Comparison of ENCODE assay signal across 8 cellular contexts in the genomic region with DNA sequence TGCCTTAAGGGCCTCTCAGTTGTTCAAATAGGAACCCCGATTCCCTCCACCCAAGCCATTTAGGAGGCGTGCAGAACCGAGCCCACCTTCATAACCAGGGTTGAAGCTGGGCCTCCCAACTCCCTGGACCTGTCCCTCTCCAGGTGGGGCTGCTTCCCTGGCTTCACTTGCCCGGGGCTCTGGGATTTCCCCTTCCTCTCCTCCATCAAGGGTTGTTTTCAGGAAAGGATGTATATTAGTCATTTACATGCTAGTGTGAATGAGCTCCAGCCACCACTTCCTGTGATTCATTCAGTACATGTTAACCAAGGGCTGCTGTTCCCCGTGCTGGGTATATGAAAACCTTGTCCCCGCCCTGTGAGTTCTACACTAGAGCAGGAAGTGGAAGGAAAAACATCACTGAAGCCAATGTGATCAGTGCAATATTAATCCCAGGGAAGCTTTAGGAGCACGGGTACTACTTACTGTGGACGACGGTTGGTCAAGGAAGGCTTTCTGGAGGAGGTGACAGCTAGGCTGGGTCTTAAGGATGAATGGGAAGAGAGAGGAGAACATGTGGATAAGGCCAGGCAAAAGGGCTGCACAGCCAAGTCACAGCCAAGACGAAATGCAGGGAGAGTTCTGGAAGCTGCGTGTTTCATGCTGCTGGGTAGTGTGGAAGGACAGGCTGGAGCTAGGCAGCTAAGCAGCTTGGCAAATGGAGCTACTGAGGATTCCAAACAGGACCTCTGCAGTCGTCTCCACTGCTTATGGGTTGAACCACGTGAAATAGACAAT.
DNase-seq lines count a peak whose midpoint lies in the region; ATAC-seq, FAIRE-seq and TF ChIP-seq lines count a peak whose summit lies in the region.

No MANE protein-coding gene starts in this region.

- no peaks in the 10 kb centered on the region for H4K20me1 ChIP-seq in neural progenitor cell (ENCODE audit: low read depth)

- H3K27ac Mint-ChIP-seq in neural progenitor cell, result peak overlapping the region; percentile 34

- no peak for FAIRE-seq in GM18507 (lab: Jason Lieb, UNC)

- H3K4me1 Mint-ChIP-seq in neural progenitor cell, result no peaks in the 10 kb centered on the region

- 72 to 73% methylated on average over 13 of the region's 13 CpGs for WGBS in tibial nerve, 2 donors

- H3K27me3 ChIP-seq in neural progenitor cell (no peaks in the 10 kb centered on the region), tibial nerve (no peaks in the 10 kb centered on the region)

- no peaks in the 10 kb centered on the region for H3K36me3 Mint-ChIP-seq in neural progenitor cell

- H3K9me3 ChIP-seq in neural progenitor cell (ENCODE audit: low read depth) (no peaks in the 10 kb centered on the region), tibial nerve (peaks cover 0 to 4% (median 0%) of the 10 kb centered on the region in 4 donors)

- DNase-seq in GM18507 (ENCODE audit: extremely low spot score, insufficient read length, low read depth) (peak; percentile 23), NB4 (ENCODE audit: low read depth) (peak; percentile 66), astrocyte of the cerebellum (ENCODE audit: low read depth) (peak; percentile 29), neural progenitor cell (ENCODE audit: low spot score) (no peak), AML-193 (lab: John Stamatoyannopoulos, UW) (no peak), tibial nerve (ENCODE audit: low spot score in 2 of 2) (no peak)

- peaks cover 3% of the 10 kb centered on the region for H3K27me3 Mint-ChIP-seq in neural progenitor cell (ENCODE audit: insufficient read depth, low read depth)

- H3K36me3 ChIP-seq in neural progenitor cell, result no peaks in the 10 kb centered on the region
- no peaks in the 10 kb centered on the region for H3K36me3 ChIP-seq in tibial nerve

- TF ChIP-seq CTCF in NB4 (IDR thresholded peaks at IDR 0.05; ENCODE audit: low read depth, low read length) (no peak), astrocyte of the cerebellum (IDR thresholded peaks at IDR 0.05; ENCODE audit: low read depth, low read length, missing control alignments) (no peak), neural progenitor cell (IDR thresholded peaks at IDR 0.05) (no peak), tibial nerve (IDR thresholded peaks at IDR 0.05) (no peak)

- H3K4me3 ChIP-seq in NB4 (ENCODE audit: low read depth, low read length) (no peak overlapping the region), astrocyte of the cerebellum (ENCODE audit: low read depth, low read length) (no peak overlapping the region), neural progenitor cell (no peak overlapping the region), tibial nerve (no peak overlapping the region)

- in situ Hi-C loops in astrocyte of the cerebellum (cut with HindIII; ENCODE audit: low sequenced_read_pairs), result no loop called here

- ATAC-seq in GM19452 (IDR thresholded peaks at IDR 0.05; ENCODE audit: unreplicated experiment) (no peak), HG02870 (IDR thresholded peaks at IDR 0.05; ENCODE audit: unreplicated experiment) (no peak)

- H3K9ac ChIP-seq in neural progenitor cell, result no peak overlapping the region

- H3K27ac ChIP-seq in neural progenitor cell, result no peak overlapping the region
- peak overlapping the region in 1 of 4 donors; percentile 53 for H3K27ac ChIP-seq in tibial nerve

- no peaks in the 10 kb centered on the region for H3K79me2 ChIP-seq in neural progenitor cell (ENCODE audit: low read depth)

- H3F3A ChIP-seq in neural progenitor cell (ENCODE audit: low read depth), result peaks cover 6% of the 10 kb centered on the region

- no peaks in the 10 kb centered on the region for H3K9me3 Mint-ChIP-seq in neural progenitor cell

- H3K4me1 ChIP-seq in neural progenitor cell (no peaks in the 10 kb centered on the region), tibial nerve (no peaks in the 10 kb centered on the region)

- H3K4me2 ChIP-seq in neural progenitor cell, result no peak overlapping the region

- H3K4me3 Mint-ChIP-seq in neural progenitor cell, result no peak overlapping the region

- no peak overlapping the region for H2AFZ ChIP-seq in neural progenitor cell (replicated peaks)

- no peak for TF ChIP-seq POLR2A in NB4 (IDR thresholded peaks at IDR 0.05; ENCODE audit: extremely low read depth, insufficient read length)
- no peak for TF ChIP-seq POLR2A in tibial nerve (IDR thresholded peaks at IDR 0.05)

- TF ChIP-seq EP300 in tibial nerve (IDR thresholded peaks at IDR 0.05), result no peak

Comparison
In these comparisons a context has a peak if more than half of its experiments do, and no peak if none do; other contexts are left out.
1. DNase-seq: peak in GM18507 (single experiment), NB4 (single experiment) and astrocyte of the cerebellum (single experiment); none in neural progenitor cell (single experiment), AML-193 (0 of 2) and tibial nerve (0 of 2).